In the genomic region with DNA sequence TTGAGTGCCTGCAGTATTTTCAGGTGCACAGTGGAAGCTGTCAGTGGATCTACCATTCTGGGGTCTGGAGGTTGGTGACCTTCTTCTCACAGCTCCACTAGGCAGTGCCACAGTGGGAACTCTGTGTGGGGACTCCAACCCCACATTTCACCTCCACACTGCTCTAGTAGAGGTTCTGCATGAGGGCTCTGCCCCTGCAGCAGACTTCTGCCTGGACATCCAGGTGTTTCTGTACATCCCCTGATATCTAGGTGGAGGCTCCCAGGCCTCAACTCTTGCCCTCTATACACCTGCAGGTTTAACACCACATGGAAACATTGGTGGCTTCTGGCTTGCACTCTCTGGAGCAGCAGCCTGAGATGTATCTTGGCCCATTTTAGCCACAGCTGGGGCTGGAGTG, we compare ENCODE assay signal across 1 cellular context.
TF ChIP-seq lines count a peak whose summit lies in the region.

No MANE protein-coding gene starts in this region.

TF ChIP-seq in K562, 482 proteins besides CTCF, POLR2A, EP300 and RAD21 (continued from another document):
- TF ChIP-seq KLF16 (IDR thresholded peaks at IDR 0.05) = no peak
- no peak for TF ChIP-seq HMGN3 (IDR thresholded peaks at IDR 0.05; ENCODE audit: borderline replicate concordance, extremely low read depth, insufficient read length, low read depth, low read length)
- no peak for TF ChIP-seq C11orf30 (IDR thresholded peaks at IDR 0.05; ENCODE audit: low read depth)
- TF ChIP-seq ZFPM2 (CRISPR knock-in tag; IDR thresholded peaks at IDR 0.05) = no peak
- TF ChIP-seq, protein P1, sequence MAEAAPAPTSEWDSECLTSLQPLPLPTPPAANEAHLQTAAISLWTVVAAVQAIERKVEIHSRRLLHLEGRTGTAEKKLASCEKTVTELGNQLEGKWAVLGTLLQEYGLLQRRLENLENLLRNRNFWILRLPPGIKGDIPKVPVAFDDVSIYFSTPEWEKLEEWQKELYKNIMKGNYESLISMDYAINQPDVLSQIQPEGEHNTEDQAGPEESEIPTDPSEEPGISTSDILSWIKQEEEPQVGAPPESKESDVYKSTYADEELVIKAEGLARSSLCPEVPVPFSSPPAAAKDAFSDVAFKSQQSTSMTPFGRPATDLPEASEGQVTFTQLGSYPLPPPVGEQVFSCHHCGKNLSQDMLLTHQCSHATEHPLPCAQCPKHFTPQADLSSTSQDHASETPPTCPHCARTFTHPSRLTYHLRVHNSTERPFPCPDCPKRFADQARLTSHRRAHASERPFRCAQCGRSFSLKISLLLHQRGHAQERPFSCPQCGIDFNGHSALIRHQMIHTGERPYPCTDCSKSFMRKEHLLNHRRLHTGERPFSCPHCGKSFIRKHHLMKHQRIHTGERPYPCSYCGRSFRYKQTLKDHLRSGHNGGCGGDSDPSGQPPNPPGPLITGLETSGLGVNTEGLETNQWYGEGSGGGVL (CRISPR knock-in tag; IDR thresholded peaks at IDR 0.05) = no peak
- TF ChIP-seq, protein P2, sequence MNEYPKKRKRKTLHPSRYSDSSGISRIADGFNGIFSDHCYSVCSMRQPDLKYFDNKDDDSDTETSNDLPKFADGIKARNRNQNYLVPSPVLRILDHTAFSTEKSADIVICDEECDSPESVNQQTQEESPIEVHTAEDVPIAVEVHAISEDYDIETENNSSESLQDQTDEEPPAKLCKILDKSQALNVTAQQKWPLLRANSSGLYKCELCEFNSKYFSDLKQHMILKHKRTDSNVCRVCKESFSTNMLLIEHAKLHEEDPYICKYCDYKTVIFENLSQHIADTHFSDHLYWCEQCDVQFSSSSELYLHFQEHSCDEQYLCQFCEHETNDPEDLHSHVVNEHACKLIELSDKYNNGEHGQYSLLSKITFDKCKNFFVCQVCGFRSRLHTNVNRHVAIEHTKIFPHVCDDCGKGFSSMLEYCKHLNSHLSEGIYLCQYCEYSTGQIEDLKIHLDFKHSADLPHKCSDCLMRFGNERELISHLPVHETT (CRISPR knock-in tag; conservative IDR thresholded peaks at IDR 0.05 in 1 of 2, IDR thresholded peaks at IDR 0.05 in 1 of 2) = no peak
- no peak for TF ChIP-seq ZNF3 (CRISPR knock-in tag; IDR thresholded peaks at IDR 0.05)
- no peak for TF ChIP-seq ZNF551 (CRISPR knock-in tag; IDR thresholded peaks at IDR 0.05)
- no peak for TF ChIP-seq CBFA2T3 (IDR thresholded peaks at IDR 0.05)
- TF ChIP-seq HDAC3 (IDR thresholded peaks at IDR 0.05; ENCODE audit: borderline replicate concordance, partially characterized antibody) = no peak
- no peak for TF ChIP-seq RBM14 (IDR thresholded peaks at IDR 0.05; ENCODE audit: borderline replicate concordance, insufficient read depth, low read depth, low read length)
- peak; percentile 73 for TF ChIP-seq TRIM28 (IDR thresholded peaks at IDR 0.05)
- no peak for TF ChIP-seq SRSF7 (optimal IDR thresholded peaks at IDR 0.05; ENCODE audit: low read depth, low read length)
- TF ChIP-seq, protein P3, sequence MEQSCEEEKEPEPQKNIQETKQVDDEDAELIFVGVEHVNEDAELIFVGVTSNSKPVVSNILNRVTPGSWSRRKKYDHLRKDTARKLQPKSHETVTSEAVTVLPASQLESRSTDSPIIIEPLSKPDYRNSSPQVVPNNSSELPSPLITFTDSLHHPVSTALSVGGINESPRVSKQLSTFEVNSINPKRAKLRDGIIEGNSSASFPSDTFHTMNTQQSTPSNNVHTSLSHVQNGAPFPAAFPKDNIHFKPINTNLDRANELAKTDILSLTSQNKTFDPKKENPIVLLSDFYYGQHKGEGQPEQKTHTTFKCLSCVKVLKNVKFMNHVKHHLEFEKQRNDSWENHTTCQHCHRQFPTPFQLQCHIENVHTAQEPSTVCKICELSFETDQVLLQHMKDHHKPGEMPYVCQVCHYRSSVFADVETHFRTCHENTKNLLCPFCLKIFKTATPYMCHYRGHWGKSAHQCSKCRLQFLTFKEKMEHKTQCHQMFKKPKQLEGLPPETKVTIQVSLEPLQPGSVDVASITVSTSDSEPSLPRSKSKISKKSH (CRISPR knock-in tag; IDR thresholded peaks at IDR 0.05) = no peak
- TF ChIP-seq, protein P4, sequence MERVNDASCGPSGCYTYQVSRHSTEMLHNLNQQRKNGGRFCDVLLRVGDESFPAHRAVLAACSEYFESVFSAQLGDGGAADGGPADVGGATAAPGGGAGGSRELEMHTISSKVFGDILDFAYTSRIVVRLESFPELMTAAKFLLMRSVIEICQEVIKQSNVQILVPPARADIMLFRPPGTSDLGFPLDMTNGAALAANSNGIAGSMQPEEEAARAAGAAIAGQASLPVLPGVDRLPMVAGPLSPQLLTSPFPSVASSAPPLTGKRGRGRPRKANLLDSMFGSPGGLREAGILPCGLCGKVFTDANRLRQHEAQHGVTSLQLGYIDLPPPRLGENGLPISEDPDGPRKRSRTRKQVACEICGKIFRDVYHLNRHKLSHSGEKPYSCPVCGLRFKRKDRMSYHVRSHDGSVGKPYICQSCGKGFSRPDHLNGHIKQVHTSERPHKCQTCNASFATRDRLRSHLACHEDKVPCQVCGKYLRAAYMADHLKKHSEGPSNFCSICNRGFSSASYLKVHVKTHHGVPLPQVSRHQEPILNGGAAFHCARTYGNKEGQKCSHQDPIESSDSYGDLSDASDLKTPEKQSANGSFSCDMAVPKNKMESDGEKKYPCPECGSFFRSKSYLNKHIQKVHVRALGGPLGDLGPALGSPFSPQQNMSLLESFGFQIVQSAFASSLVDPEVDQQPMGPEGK (CRISPR knock-in tag; IDR thresholded peaks at IDR 0.05; ENCODE audit: borderline replicate concordance) = no peak
- no peak for TF ChIP-seq XRCC5 (IDR thresholded peaks at IDR 0.05; ENCODE audit: low read depth, low read length)
- TF ChIP-seq ZNF766 (CRISPR knock-in tag; conservative IDR thresholded peaks at IDR 0.05) = no peak
- TF ChIP-seq ERF (CRISPR knock-in tag; IDR thresholded peaks at IDR 0.05) = no peak
- no peak for TF ChIP-seq POLR2H (tag; IDR thresholded peaks at IDR 0.05; ENCODE audit: low read depth)
- no peak for TF ChIP-seq ZNF57 (CRISPR knock-in tag; IDR thresholded peaks at IDR 0.05)
- no peak for TF ChIP-seq ZNF133 (CRISPR knock-in tag; IDR thresholded peaks at IDR 0.05)
- TF ChIP-seq, protein P5, sequence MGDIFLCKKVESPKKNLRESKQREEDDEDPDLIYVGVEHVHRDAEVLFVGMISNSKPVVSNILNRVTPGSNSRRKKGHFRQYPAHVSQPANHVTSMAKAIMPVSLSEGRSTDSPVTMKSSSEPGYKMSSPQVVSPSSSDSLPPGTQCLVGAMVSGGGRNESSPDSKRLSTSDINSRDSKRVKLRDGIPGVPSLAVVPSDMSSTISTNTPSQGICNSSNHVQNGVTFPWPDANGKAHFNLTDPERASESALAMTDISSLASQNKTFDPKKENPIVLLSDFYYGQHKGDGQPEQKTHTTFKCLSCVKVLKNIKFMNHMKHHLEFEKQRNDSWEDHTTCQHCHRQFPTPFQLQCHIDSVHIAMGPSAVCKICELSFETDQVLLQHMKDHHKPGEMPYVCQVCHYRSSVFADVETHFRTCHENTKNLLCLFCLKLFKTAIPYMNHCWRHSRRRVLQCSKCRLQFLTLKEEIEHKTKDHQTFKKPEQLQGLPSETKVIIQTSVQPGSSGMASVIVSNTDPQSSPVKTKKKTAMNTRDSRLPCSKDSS (IDR thresholded peaks at IDR 0.05; ENCODE audit: low read depth, partially characterized antibody) = peak; percentile 71
- TF ChIP-seq, protein P6, sequence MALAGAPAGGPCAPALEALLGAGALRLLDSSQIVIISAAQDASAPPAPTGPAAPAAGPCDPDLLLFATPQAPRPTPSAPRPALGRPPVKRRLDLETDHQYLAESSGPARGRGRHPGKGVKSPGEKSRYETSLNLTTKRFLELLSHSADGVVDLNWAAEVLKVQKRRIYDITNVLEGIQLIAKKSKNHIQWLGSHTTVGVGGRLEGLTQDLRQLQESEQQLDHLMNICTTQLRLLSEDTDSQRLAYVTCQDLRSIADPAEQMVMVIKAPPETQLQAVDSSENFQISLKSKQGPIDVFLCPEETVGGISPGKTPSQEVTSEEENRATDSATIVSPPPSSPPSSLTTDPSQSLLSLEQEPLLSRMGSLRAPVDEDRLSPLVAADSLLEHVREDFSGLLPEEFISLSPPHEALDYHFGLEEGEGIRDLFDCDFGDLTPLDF (CRISPR knock-in tag; IDR thresholded peaks at IDR 0.05) = no peak
- TF ChIP-seq NELFE (IDR thresholded peaks at IDR 0.05; ENCODE audit: insufficient read depth, insufficient read length) = no peak
- TF ChIP-seq, protein P7, sequence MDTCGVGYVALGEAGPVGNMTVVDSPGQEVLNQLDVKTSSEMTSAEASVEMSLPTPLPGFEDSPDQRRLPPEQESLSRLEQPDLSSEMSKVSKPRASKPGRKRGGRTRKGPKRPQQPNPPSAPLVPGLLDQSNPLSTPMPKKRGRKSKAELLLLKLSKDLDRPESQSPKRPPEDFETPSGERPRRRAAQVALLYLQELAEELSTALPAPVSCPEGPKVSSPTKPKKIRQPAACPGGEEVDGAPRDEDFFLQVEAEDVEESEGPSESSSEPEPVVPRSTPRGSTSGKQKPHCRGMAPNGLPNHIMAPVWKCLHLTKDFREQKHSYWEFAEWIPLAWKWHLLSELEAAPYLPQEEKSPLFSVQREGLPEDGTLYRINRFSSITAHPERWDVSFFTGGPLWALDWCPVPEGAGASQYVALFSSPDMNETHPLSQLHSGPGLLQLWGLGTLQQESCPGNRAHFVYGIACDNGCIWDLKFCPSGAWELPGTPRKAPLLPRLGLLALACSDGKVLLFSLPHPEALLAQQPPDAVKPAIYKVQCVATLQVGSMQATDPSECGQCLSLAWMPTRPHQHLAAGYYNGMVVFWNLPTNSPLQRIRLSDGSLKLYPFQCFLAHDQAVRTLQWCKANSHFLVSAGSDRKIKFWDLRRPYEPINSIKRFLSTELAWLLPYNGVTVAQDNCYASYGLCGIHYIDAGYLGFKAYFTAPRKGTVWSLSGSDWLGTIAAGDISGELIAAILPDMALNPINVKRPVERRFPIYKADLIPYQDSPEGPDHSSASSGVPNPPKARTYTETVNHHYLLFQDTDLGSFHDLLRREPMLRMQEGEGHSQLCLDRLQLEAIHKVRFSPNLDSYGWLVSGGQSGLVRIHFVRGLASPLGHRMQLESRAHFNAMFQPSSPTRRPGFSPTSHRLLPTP (IDR thresholded peaks at IDR 0.05; ENCODE audit: borderline replicate concordance, extremely low read depth, insufficient read length) = no peak
- TF ChIP-seq ELF2 (CRISPR knock-in tag; IDR thresholded peaks at IDR 0.05) = no peak
